In the genomic region with DNA sequence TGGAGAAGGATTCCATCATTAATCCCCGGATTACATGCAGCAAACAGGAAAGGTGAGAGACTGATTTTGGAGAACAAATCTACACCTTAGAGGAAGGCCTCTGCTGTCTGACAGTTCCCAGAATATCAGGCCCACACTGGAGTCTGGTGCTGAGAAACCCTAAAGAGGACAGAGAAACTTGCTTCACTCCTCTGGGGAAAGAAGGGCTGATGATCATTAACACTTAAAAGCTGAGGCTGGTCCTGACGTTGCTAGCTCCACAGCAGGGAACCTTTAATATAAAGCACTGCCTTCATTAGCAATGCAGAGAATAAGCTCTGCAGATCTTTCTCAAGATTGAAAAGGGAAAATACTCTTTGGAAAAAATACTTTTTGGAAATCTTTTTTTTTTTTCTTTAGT, we compare ENCODE assay signal across 1 cellular context.
TF ChIP-seq lines count a peak whose summit lies in the region.

No MANE protein-coding gene starts in this region.

TF ChIP-seq in H1, 55 proteins besides CTCF, POLR2A, EP300 and RAD21:
- TF ChIP-seq, protein P1, sequence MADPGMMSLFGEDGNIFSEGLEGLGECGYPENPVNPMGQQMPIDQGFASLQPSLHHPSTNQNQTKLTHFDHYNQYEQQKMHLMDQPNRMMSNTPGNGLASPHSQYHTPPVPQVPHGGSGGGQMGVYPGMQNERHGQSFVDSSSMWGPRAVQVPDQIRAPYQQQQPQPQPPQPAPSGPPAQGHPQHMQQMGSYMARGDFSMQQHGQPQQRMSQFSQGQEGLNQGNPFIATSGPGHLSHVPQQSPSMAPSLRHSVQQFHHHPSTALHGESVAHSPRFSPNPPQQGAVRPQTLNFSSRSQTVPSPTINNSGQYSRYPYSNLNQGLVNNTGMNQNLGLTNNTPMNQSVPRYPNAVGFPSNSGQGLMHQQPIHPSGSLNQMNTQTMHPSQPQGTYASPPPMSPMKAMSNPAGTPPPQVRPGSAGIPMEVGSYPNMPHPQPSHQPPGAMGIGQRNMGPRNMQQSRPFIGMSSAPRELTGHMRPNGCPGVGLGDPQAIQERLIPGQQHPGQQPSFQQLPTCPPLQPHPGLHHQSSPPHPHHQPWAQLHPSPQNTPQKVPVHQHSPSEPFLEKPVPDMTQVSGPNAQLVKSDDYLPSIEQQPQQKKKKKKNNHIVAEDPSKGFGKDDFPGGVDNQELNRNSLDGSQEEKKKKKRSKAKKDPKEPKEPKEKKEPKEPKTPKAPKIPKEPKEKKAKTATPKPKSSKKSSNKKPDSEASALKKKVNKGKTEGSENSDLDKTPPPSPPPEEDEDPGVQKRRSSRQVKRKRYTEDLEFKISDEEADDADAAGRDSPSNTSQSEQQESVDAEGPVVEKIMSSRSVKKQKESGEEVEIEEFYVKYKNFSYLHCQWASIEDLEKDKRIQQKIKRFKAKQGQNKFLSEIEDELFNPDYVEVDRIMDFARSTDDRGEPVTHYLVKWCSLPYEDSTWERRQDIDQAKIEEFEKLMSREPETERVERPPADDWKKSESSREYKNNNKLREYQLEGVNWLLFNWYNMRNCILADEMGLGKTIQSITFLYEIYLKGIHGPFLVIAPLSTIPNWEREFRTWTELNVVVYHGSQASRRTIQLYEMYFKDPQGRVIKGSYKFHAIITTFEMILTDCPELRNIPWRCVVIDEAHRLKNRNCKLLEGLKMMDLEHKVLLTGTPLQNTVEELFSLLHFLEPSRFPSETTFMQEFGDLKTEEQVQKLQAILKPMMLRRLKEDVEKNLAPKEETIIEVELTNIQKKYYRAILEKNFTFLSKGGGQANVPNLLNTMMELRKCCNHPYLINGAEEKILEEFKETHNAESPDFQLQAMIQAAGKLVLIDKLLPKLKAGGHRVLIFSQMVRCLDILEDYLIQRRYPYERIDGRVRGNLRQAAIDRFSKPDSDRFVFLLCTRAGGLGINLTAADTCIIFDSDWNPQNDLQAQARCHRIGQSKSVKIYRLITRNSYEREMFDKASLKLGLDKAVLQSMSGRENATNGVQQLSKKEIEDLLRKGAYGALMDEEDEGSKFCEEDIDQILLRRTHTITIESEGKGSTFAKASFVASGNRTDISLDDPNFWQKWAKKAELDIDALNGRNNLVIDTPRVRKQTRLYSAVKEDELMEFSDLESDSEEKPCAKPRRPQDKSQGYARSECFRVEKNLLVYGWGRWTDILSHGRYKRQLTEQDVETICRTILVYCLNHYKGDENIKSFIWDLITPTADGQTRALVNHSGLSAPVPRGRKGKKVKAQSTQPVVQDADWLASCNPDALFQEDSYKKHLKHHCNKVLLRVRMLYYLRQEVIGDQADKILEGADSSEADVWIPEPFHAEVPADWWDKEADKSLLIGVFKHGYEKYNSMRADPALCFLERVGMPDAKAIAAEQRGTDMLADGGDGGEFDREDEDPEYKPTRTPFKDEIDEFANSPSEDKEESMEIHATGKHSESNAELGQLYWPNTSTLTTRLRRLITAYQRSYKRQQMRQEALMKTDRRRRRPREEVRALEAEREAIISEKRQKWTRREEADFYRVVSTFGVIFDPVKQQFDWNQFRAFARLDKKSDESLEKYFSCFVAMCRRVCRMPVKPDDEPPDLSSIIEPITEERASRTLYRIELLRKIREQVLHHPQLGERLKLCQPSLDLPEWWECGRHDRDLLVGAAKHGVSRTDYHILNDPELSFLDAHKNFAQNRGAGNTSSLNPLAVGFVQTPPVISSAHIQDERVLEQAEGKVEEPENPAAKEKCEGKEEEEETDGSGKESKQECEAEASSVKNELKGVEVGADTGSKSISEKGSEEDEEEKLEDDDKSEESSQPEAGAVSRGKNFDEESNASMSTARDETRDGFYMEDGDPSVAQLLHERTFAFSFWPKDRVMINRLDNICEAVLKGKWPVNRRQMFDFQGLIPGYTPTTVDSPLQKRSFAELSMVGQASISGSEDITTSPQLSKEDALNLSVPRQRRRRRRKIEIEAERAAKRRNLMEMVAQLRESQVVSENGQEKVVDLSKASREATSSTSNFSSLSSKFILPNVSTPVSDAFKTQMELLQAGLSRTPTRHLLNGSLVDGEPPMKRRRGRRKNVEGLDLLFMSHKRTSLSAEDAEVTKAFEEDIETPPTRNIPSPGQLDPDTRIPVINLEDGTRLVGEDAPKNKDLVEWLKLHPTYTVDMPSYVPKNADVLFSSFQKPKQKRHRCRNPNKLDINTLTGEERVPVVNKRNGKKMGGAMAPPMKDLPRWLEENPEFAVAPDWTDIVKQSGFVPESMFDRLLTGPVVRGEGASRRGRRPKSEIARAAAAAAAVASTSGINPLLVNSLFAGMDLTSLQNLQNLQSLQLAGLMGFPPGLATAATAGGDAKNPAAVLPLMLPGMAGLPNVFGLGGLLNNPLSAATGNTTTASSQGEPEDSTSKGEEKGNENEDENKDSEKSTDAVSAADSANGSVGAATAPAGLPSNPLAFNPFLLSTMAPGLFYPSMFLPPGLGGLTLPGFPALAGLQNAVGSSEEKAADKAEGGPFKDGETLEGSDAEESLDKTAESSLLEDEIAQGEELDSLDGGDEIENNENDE (IDR thresholded peaks at IDR 0.05; ENCODE audit: insufficient replicate concordance, low read length) = no peak
- TF ChIP-seq SIRT6 (IDR thresholded peaks at IDR 0.05; ENCODE audit: low read length) (no peak), CEBPB (IDR thresholded peaks at IDR 0.05; ENCODE audit: low read depth, low read length) (no peak), TCF12 (IDR thresholded peaks at IDR 0.05; ENCODE audit: low read depth, low read length) (no peak), ZNF274 (IDR thresholded peaks at IDR 0.05; ENCODE audit: borderline replicate concordance, extremely low read depth, low read length) (no peak), RFX5 (IDR thresholded peaks at IDR 0.05; ENCODE audit: borderline replicate concordance, low read depth, low read length) (no peak), SIN3A (conservative IDR thresholded peaks at IDR 0.05 in 1 of 2, IDR thresholded peaks at IDR 0.05 in 1 of 2; ENCODE audit: low read depth in 1 of 2, low read length in 2 of 2) (no peak), KDM4A (IDR thresholded peaks at IDR 0.05; ENCODE audit: low read depth, low read length, severe bottlenecking) (no peak), TBP (IDR thresholded peaks at IDR 0.05; ENCODE audit: low read depth, low read length) (no peak)
